8 cellular contexts compared by ENCODE assay signal in the genomic region with DNA sequence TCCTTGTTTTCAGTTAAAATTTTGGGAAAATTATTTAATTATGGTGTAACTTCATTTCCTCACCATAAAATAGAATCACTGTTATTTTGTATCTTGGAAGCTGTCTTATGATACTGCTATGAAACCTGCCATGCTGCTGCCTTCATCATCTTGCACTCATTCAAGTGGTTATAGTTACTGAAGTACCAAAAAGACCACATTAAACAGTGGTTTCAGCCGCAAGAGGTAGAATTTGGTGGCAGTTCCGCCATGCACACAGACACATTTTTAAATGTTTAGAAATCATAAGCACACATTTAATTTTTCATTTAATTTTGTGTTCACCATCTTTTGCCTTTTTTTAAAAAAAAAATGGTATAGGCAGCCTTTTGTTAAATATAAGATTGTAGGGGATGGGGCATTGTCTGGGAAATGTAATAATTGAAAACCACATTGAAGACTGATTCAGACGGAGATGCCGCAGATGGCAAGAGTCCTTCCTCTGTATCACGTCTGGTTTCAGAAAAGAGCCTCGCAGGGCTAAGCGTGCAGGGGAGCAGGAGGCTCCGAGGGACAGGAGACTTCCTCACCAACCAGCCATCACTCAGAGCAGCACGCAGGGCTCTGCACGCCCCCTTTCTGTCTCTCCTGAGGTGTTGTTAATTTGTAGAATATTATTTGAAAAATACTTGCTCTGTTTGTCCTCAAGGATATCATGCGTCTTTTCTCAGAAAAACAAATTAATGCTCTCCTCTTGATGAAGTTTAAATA.
DNase-seq lines count a peak whose midpoint lies in the region; ATAC-seq, FAIRE-seq and TF ChIP-seq lines count a peak whose summit lies in the region.

No MANE protein-coding gene starts in this region.

- H3K36me3 ChIP-seq in CD4-positive, CD25-positive, alpha-beta regulatory T cell (ENCODE audit: control insufficient read depth, insufficient read depth, low read length): no peaks in the 10 kb centered on the region

- no peak for FAIRE-seq in H54 (lab: Jason Lieb, UNC)

- peaks cover 4% of the 10 kb centered on the region for H3K27me3 ChIP-seq in CD4-positive, CD25-positive, alpha-beta regulatory T cell (ENCODE audit: control insufficient read depth, insufficient read depth, low read length)

- no peak for TF ChIP-seq POLR2A in H54 (IDR thresholded peaks at IDR 0.05; ENCODE audit: low read depth, low read length)

- peaks cover 27% of the 10 kb centered on the region for H3K4me1 ChIP-seq in CD4-positive, CD25-positive, alpha-beta regulatory T cell (ENCODE audit: control insufficient read depth, insufficient read depth, low read length, poor library complexity, severe bottlenecking)

- peaks cover 15 to 47% (median 24%) of the 10 kb centered on the region in 4 donors for H3K4me1 Mint-ChIP-seq in CD4-positive, CD25-positive, alpha-beta regulatory T cell
- H3K4me1 Mint-ChIP-seq in central memory CD8-positive, alpha-beta T cell: peaks cover 19% of the 10 kb centered on the region

- peak overlapping the region in 1 of 3 donors; percentile 42 for H3K27ac Mint-ChIP-seq in CD4-positive, CD25-positive, alpha-beta regulatory T cell
- H3K27ac Mint-ChIP-seq in central memory CD8-positive, alpha-beta T cell (ENCODE audit: low read depth): peak overlapping the region; percentile 38

- DNase-seq in CD4-positive, CD25-positive, alpha-beta regulatory T cell: peak in 2 of 3 donors; percentile 61 to 70
- DNase-seq in SK-N-DZ (ENCODE audit: low spot score): peak; percentile 39
- DNase-seq in central memory CD8-positive, alpha-beta T cell (ENCODE audit: low spot score in 2 of 2): peak in 1 of 2 donors; percentile 22
- DNase-seq in SW480 (ENCODE audit: low spot score): no peak
- no peak for DNase-seq in H54 (ENCODE audit: insufficient read length, low spot score)
- no peak for DNase-seq in GM10266 (ENCODE audit: extremely low spot score)
- DNase-seq in medulla oblongata (ENCODE audit: extremely low spot score): no peak

- H3K4me3 Mint-ChIP-seq in CD4-positive, CD25-positive, alpha-beta regulatory T cell: peak overlapping the region in 3 of 4 donors; percentile 10 to 60 (median 22)
- H3K4me3 Mint-ChIP-seq in central memory CD8-positive, alpha-beta T cell: peak overlapping the region; percentile 34

- peaks cover 41% of the 10 kb centered on the region for H3K27me3 Mint-ChIP-seq in CD4-positive, CD25-positive, alpha-beta regulatory T cell
- H3K27me3 Mint-ChIP-seq in central memory CD8-positive, alpha-beta T cell: peaks cover 35% of the 10 kb centered on the region

- no peak overlapping the region for H3K27ac ChIP-seq in CD4-positive, CD25-positive, alpha-beta regulatory T cell (ENCODE audit: insufficient read depth, low read length, poor library complexity, severe bottlenecking)

- no peak for TF ChIP-seq CTCF in GM10266 (IDR thresholded peaks at IDR 0.05; ENCODE audit: control insufficient read depth, insufficient read depth, low read depth, missing control alignments)

- H3K9me3 Mint-ChIP-seq in CD4-positive, CD25-positive, alpha-beta regulatory T cell: peaks cover 0 to 20% (median 5%) of the 10 kb centered on the region in 7 donors
- no peaks in the 10 kb centered on the region for H3K9me3 Mint-ChIP-seq in central memory CD8-positive, alpha-beta T cell

- H3K9me3 ChIP-seq in CD4-positive, CD25-positive, alpha-beta regulatory T cell (ENCODE audit: control insufficient read depth in 2 of 2, low read length in 2 of 2): peaks cover 9 to 15% of the 10 kb centered on the region in 2 experiments

- peak overlapping the region; percentile 13 for H3K4me3 ChIP-seq in CD4-positive, CD25-positive, alpha-beta regulatory T cell (ENCODE audit: low read depth, low read length)

- peak; percentile 63 to 71 for ATAC-seq in CD4-positive, CD25-positive, alpha-beta regulatory T cell (ENCODE audit: low read depth in 2 of 2)
- peak; percentile 70 for ATAC-seq in GM21619 (IDR thresholded peaks at IDR 0.05; ENCODE audit: unreplicated experiment)
- peak; percentile 81 for ATAC-seq in central memory CD8-positive, alpha-beta T cell (replicated peaks; ENCODE audit: extremely low read depth, poor library complexity, severe bottlenecking)

- H3K36me3 Mint-ChIP-seq in CD4-positive, CD25-positive, alpha-beta regulatory T cell: no peaks in the 10 kb centered on the region
- peaks cover 3% of the 10 kb centered on the region for H3K36me3 Mint-ChIP-seq in central memory CD8-positive, alpha-beta T cell (ENCODE audit: insufficient read depth)

Comparison
In these comparisons a context has a peak if more than half of its experiments do, and no peak if none do; other contexts are left out.
1. DNase-seq: peak in CD4-positive, CD25-positive, alpha-beta regulatory T cell (2 of 3) and SK-N-DZ (single experiment); none in SW480 (single experiment), H54 (single experiment), GM10266 (single experiment) and medulla oblongata (single experiment).
2. Peak in every context shown above with its lines, with median percentiles within 50 percentile points of each other: ATAC-seq.